1 cellular context compared by ENCODE assay signal in genomic region chr21:32549861-32550260, GRCh38.
TF ChIP-seq lines count a peak whose summit lies in the region.

No MANE protein-coding gene starts in this region.

TF ChIP-seq in K562, 482 proteins besides CTCF, POLR2A, EP300 and RAD21 (continued from another document):
- TF ChIP-seq MCM7 (IDR thresholded peaks at IDR 0.05) (no peak), JUND (IDR thresholded peaks at IDR 0.05; ENCODE audit: borderline replicate concordance, low read depth, low read length) (no peak), JUND (tag; IDR thresholded peaks at IDR 0.05; ENCODE audit: borderline replicate concordance, low read depth, low read length) (no peak), BMI1 (IDR thresholded peaks at IDR 0.05; ENCODE audit: low read length) (no peak), FOXO4 (CRISPR knock-in tag; IDR thresholded peaks at IDR 0.05) (no peak), ZNF717 (CRISPR knock-in tag; IDR thresholded peaks at IDR 0.05) (no peak), RBM25 (IDR thresholded peaks at IDR 0.05; ENCODE audit: low read depth, low read length, severe bottlenecking) (no peak), HMGXB4 (CRISPR knock-in tag; IDR thresholded peaks at IDR 0.05) (no peak), MTF1 (CRISPR knock-in tag; IDR thresholded peaks at IDR 0.05; ENCODE audit: borderline replicate concordance) (no peak), ZBTB26 (CRISPR knock-in tag; IDR thresholded peaks at IDR 0.05) (no peak), POLR2H (tag; IDR thresholded peaks at IDR 0.05; ENCODE audit: low read depth) (no peak)
